Comparison of ENCODE assay signal across 34 cellular contexts in genomic region chr13:65091031-65091430, GRCh38.
"Had no signal": no experiment of that assay in that cellular context is flagged by ENCODE, and none has a peak within 500 bp of the region (broad histone marks: within the 10 kb centered on the region; RNA-seq: fewer than 3 reads in every experiment).

No MANE protein-coding gene starts in this region.

- DNase-seq: Karpas-422, Kasumi-1, KG1, MG63, MM.1S, MV-4-11, NCI-H1048, NCI-H1092, NCI-H1092 treated with DMSO at 0.1 percent for 48 hours, NCI-H1105, NCI-H1105 treated with DMSO at 0.1 percent for 48 hours, NCI-H1417, NCI-H1417 treated with DMSO at 0.1 percent for 48 hours, NCI-H1436, NCI-H1436 treated with DMSO at 0.1 percent for 48 hours, NCI-H146, NCI-H1694, NCI-H1694 treated with DMSO at 0.1 percent for 48 hours, NCI-H187, NCI-H187 treated with DMSO at 0.1 percent for 48 hours, NCI-H1930, NCI-H2029, NCI-H2029 treated with DMSO at 0.1 percent for 48 hours, NCI-H2081, NCI-H2081 treated with DMSO at 0.1 percent for 48 hours, NCI-H2107, NCI-H2171, NCI-H2171 treated with DMSO at 0.1 percent for 48 hours, NCI-H2227 treated with DMSO at 0.1 percent for 48 hours, NCI-H345, NCI-H446, NCI-H446 treated with DMSO at 0.1 percent for 48 hours, NCI-H510A had no signal

- H3K36me3 ChIP-seq: MG63 had no signal

- H3K9me3 ChIP-seq: MG63 had no signal

- H3K27ac ChIP-seq: KMS-11 had no signal

- H3K4me3 ChIP-seq: MG63 had no signal

- H3K27me3 ChIP-seq: MG63 had no signal
